In genomic region chr12:4956054-4956453, GRCh38 we compare ENCODE assay signal across 17 cellular contexts. TPM values are rescaled to one million over a fixed set of nuclear protein-coding genes. Genes with fewer than 3 reads are reported as not detected.
"Had no signal": no experiment of that assay in that cellular context is flagged by ENCODE, and none has a peak within 500 bp of the region (broad histone marks: within the 10 kb centered on the region; RNA-seq: fewer than 3 reads in every experiment).

No MANE protein-coding gene starts in this region.

- H3K27ac ChIP-seq: colonic mucosa, epithelial cell of prostate, ovary, uterus had no signal

- H3K4me3 Mint-ChIP-seq: activated naive CD4-positive, alpha-beta T cell treated with anti-CD3 and anti-CD28 coated beads, Interleukin-2, amount 10 ng/mL, durations not matched to agents 7 days and 5 days; immature natural killer cell; natural killer cell treated with Interleukin-12 subunit alpha and Interleukin-12 subunit beta and Interleukin-15 and Interleukin-18, amount 100 ng/mL, for 72 hours; T-helper 2 cell treated with Interferon-gamma antibody and Interleukin-4, amounts not matched to agents 5 μg/mL and 100 μg/mL, for 36 hours had no signal

- H3K27ac Mint-ChIP-seq: activated naive CD4-positive, alpha-beta T cell treated with anti-CD3 and anti-CD28 coated beads, Interleukin-2, amount 10 ng/mL, durations not matched to agents 7 days and 5 days; activated T-helper 2 cell treated with anti-CD3 and anti-CD28 coated beads, Interferon-gamma antibody, Interleukin-2, Interleukin-4, amounts not matched to agents 10 μg/mL and 5 μg/mL and 100 μg/mL, durations not matched to agents 14 hours and 24 hours and 36 hours; immature natural killer cell; natural killer cell treated with Interleukin-12 subunit alpha and Interleukin-12 subunit beta and Interleukin-15 and Interleukin-18, amount 100 ng/mL, for 72 hours; T-helper 2 cell treated with Interferon-gamma antibody and Interleukin-4, amounts not matched to agents 5 μg/mL and 100 μg/mL, for 36 hours had no signal

- H3K9me3 Mint-ChIP-seq: activated naive CD4-positive, alpha-beta T cell treated with anti-CD3 and anti-CD28 coated beads, Interleukin-2, amount 10 ng/mL, durations not matched to agents 7 days and 5 days; activated T-helper 2 cell treated with anti-CD3 and anti-CD28 coated beads, Interferon-gamma antibody, Interleukin-2, Interleukin-4, amounts not matched to agents 10 μg/mL and 5 μg/mL and 100 μg/mL, durations not matched to agents 14 hours and 24 hours and 36 hours; immature natural killer cell; natural killer cell treated with Interleukin-12 subunit alpha and Interleukin-12 subunit beta and Interleukin-15 and Interleukin-18, amount 100 ng/mL, for 72 hours; T-helper 2 cell treated with Interferon-gamma antibody and Interleukin-4, amounts not matched to agents 5 μg/mL and 100 μg/mL, for 36 hours had no signal

- H3K4me1 Mint-ChIP-seq: activated naive CD4-positive, alpha-beta T cell treated with anti-CD3 and anti-CD28 coated beads, Interleukin-2, amount 10 ng/mL, durations not matched to agents 7 days and 5 days; immature natural killer cell had no signal

- H3K27me3 ChIP-seq: colonic mucosa, ovary, uterus had no signal

- ATAC-seq: activated CD4-positive, CD25-positive, alpha-beta regulatory T cell treated with anti-CD3 and anti-CD28 coated beads, Interleukin-2, amount 50 U/mL, for 24 hours; left colon; natural killer cell treated with Interleukin-12 subunit alpha and Interleukin-12 subunit beta and Interleukin-15 and Interleukin-18, amount 100 ng/mL, for 72 hours had no signal

- FAIRE-seq: small intestine had no signal

- H3K4me1 ChIP-seq: colonic mucosa, uterus had no signal

- H3K36me3 Mint-ChIP-seq: activated naive CD4-positive, alpha-beta T cell treated with anti-CD3 and anti-CD28 coated beads, Interleukin-2, amount 10 ng/mL, durations not matched to agents 7 days and 5 days; immature natural killer cell; natural killer cell treated with Interleukin-12 subunit alpha and Interleukin-12 subunit beta and Interleukin-15 and Interleukin-18, amount 100 ng/mL, for 72 hours had no signal

- H3K9me3 ChIP-seq: colonic mucosa, ovary, uterus had no signal

- DNase-seq: activated naive CD4-positive, alpha-beta T cell treated with anti-CD3 and anti-CD28 coated beads, Interleukin-2, amount 10 ng/mL, durations not matched to agents 7 days and 5 days; amygdala; colonic mucosa; effector memory CD4-positive, alpha-beta T cell; glutamatergic neuron; immature natural killer cell; left colon; ovary; retina; small intestine; uterus had no signal

- H3K4me3 ChIP-seq: colonic mucosa, ovary, uterus had no signal

- H3K36me3 ChIP-seq: colonic mucosa, ovary, uterus had no signal

RNA-seq across cellular contexts. Expression of gene KCNA1, which starts 46.3 kb away (rescaled TPM):
- total RNA-seq: activated T-helper 2 cell treated with anti-CD3 and anti-CD28 coated beads, Interferon-gamma antibody, Interleukin-2, Interleukin-4, amounts not matched to agents 10 μg/mL and 5 μg/mL and 100 μg/mL, durations not matched to agents 14 hours and 24 hours and 36 hours; lung microvascular endothelial cell; natural killer cell treated with Interleukin-12 subunit alpha and Interleukin-12 subunit beta and Interleukin-15 and Interleukin-18, amount 100 ng/mL, for 72 hours had no signal
- polyA plus RNA-seq: immature natural killer cell had no signal
